ENCODE assay signal across 14 cellular contexts in the genomic region with DNA sequence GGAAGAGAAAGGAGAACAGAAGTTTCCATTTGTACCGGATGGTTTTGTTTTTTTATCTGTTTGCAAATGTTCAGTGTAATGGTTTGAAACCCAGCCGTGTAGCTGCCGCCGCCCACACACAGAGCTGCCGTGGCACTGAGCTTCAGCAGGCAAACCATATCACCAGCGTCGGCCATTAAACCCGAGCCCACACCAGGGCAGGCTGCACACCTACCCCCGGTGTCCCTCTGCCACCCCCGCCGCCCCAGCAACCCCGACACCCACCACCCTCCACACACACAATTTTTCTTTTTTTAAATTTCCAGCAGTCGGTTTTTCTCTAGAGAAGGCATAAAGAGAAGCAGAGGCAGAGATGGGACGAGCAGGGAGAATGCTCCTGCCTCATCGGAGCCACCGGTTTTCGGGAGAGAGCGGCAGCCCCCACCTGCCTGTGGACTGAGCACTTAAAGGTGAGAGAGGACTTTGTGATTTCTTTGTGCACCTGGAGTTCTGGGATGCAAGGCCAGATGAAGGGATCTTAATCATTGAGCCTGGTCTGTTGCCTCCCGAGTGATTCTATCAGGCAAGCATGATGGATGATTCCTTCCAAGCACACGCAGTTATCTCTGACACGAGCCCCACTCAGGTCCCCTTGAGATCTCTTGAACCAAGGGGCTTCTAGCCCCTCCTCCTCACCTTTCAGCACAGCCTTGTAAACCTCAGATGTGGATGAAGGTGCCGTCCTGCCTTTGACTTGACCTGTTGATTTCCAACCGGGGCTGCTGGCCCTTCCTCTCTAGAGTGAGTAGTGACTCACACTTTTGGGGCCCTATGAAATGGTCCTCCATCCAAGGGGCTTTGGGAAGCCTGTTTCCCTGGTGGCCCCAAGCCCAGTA. TPM values are rescaled to one million over a fixed set of nuclear protein-coding genes. Genes with fewer than 3 reads are reported as not detected.
DNase-seq lines count a peak whose midpoint lies in the region; ATAC-seq, FAIRE-seq and TF ChIP-seq lines count a peak whose summit lies in the region.
"Had no signal": no experiment of that assay in that cellular context is flagged by ENCODE, and none has a peak within 500 bp of the region (broad histone marks: within the 10 kb centered on the region; RNA-seq: fewer than 3 reads in every experiment).

No MANE protein-coding gene starts in this region.

- no peak for TF ChIP-seq CTCF in CD14-positive monocyte (IDR thresholded peaks at IDR 0.05)
- no peak for TF ChIP-seq CTCF in MCF 10A (IDR thresholded peaks at IDR 0.05; ENCODE audit: unreplicated experiment)
- no peak for TF ChIP-seq CTCF in pancreas (IDR thresholded peaks at IDR 0.05)

- no peaks in the 10 kb centered on the region for H3K9me3 ChIP-seq in pancreas
- H3K9me3 ChIP-seq: tibial nerve had no signal

- BruUV-seq in MCF 10A (replicated peaks; lab: Mats Ljungman, UMichigan) = no TSS peak

- ATAC-seq in HG03045 (IDR thresholded peaks at IDR 0.05; ENCODE audit: unreplicated experiment) = no peak
- no peak for ATAC-seq in pancreas

- H3K27me3 Mint-ChIP-seq in CD14-positive monocyte (ENCODE audit: low read depth in 3 of 3) = peaks cover 11 to 33% (median 17%) of the 10 kb centered on the region in 3 donors
- peaks cover 44% of the 10 kb centered on the region for H3K27me3 Mint-ChIP-seq in MCF 10A (ENCODE audit: insufficient read depth, unreplicated experiment)

- no peaks in the 10 kb centered on the region for H3K27me3 ChIP-seq in pancreas
- H3K27me3 ChIP-seq: tibial nerve had no signal

- no peak overlapping the region for H3K4me3 ChIP-seq in pancreas

- no peaks in the 10 kb centered on the region for H3K36me3 Mint-ChIP-seq in CD14-positive monocyte
- no peaks in the 10 kb centered on the region for H3K36me3 Mint-ChIP-seq in MCF 10A (ENCODE audit: insufficient read depth, unreplicated experiment)

- CTCF ChIA-PET in MCF 10A (lab: Yijun Ruan, JAX) = interaction anchor here (1.5 kb wide), 1 partner anchor 59 kb away, joined by 3 read pairs; no protein-coding TSS in a partner anchor

- peak overlapping the region in 1 of 7 donors; percentile 63 for H3K27ac Mint-ChIP-seq in CD14-positive monocyte
- H3K27ac Mint-ChIP-seq in MCF 10A (ENCODE audit: low read depth, unreplicated experiment) = no peak overlapping the region

- WGBS in pancreas, 2 donors = 58 to 68% methylated on average over 23 of the region's 23 CpGs

- DNase-seq in CD14-positive monocyte (ENCODE audit: low spot score) (no peak), germinal center (ENCODE audit: low spot score) (peak; percentile 63), MCF 10A (ENCODE audit: unreplicated experiment) (no peak), middle frontal gyrus (ENCODE audit: extremely low spot score, low spot score) (no peak), pancreas (no peak)
- DNase-seq in activated CD8-positive, alpha-beta memory T cell treated with anti-CD3 and anti-CD28 coated beads, Interleukin-2, amount 50 U/mL, for 4 hours = peak; percentile 75
- peak; percentile 72 to 78 for DNase-seq in stimulated activated CD4-positive, alpha-beta T cell treated with anti-CD3 and anti-CD28 coated beads, Interleukin-4, amount 100 ng/mL, for 4 hours
- DNase-seq: SHP77 treated with DMSO at 0.1 percent for 48 hours had no signal

- no peak overlapping the region for H3K27ac ChIP-seq in pancreas

- POLR2A ChIA-PET in MCF 10A (lab: Yijun Ruan, JAX) = no interaction called here

- H3K4me3 Mint-ChIP-seq in CD14-positive monocyte = peak overlapping the region; percentile 37 to 39
- no peak overlapping the region for H3K4me3 Mint-ChIP-seq in MCF 10A (ENCODE audit: unreplicated experiment)

- H3K4me1 Mint-ChIP-seq in CD14-positive monocyte (peaks cover 5% of the 10 kb centered on the region), MCF 10A (ENCODE audit: insufficient read depth, unreplicated experiment) (no peaks in the 10 kb centered on the region)

- no peak for FAIRE-seq in pancreas (lab: Jason Lieb, UNC)
- FAIRE-seq: colon, GM18507 had no signal

- H3K9me3 Mint-ChIP-seq in CD14-positive monocyte = peaks cover 0 to 4% (median 0%) of the 10 kb centered on the region in 7 donors
- no peaks in the 10 kb centered on the region for H3K9me3 Mint-ChIP-seq in MCF 10A (ENCODE audit: unreplicated experiment)

- no peaks in the 10 kb centered on the region for H3K4me1 ChIP-seq in pancreas

- intact Hi-C loops in CD14-positive monocyte (cut with micrococcal nuclease) = no loop called here
- intact Hi-C loops in MCF 10A (cut with micrococcal nuclease) = no loop called here
- intact Hi-C loops in pancreas (cut with DNase I) = no loop called here

- H3K36me3 ChIP-seq in pancreas = no peaks in the 10 kb centered on the region
- H3K36me3 ChIP-seq: tibial nerve had no signal

RNA-seq across cellular contexts. Expression of a gene that starts 17.5 kb away (rescaled TPM):
- under 1 TPM in 1 of 2 donors, not detected in 1; 0.09 TPM for polyA plus RNA-seq in CD14-positive monocyte
- total RNA-seq in MCF 10A (2022) = not detected in 2 replicates
- under 1 TPM; 0.04 to 0.23 (median 0.13) TPM for total RNA-seq in pancreas
- polyA plus RNA-seq in pancreas = under 1 TPM; 0.16 to 0.19 TPM
- total RNA-seq: kidney epithelial cell, LHCN-M2 had no signal

Comparison
In these comparisons a context has a peak if more than half of its experiments do, and no peak if none do; other contexts are left out.
1. DNase-seq: peak in activated CD8-positive, alpha-beta memory T cell treated with anti-CD3 and anti-CD28 coated beads, Interleukin-2, amount 50 U/mL, for 4 hours (single experiment), germinal center (single experiment) and stimulated activated CD4-positive, alpha-beta T cell treated with anti-CD3 and anti-CD28 coated beads, Interleukin-4, amount 100 ng/mL, for 4 hours (2 of 2); none in CD14-positive monocyte (single experiment), MCF 10A (single experiment), middle frontal gyrus (single experiment) and pancreas (0 of 6).